ENCODE assay signal across 24 cellular contexts in genomic region chr1:4024811-4025210, GRCh38.
"Had no signal": no experiment of that assay in that cellular context is flagged by ENCODE, and none has a peak within 500 bp of the region (broad histone marks: within the 10 kb centered on the region; RNA-seq: fewer than 3 reads in every experiment).

No MANE protein-coding gene starts in this region.

- H2AFZ ChIP-seq: PC-9 had no signal

- DNase-seq: KBM-7, MG63, NCI-H1092, NCI-H1105 treated with DMSO at 0.1 percent for 48 hours, NCI-H1417 treated with DMSO at 0.1 percent for 48 hours, NCI-H146, NCI-H187, NCI-H2029, NCI-H2081 treated with DMSO at 0.1 percent for 48 hours, NCI-H2171, NCI-H226, NCI-H446, NCI-H510A, NCI-H524 treated with DMSO at 0.1 percent for 48 hours, NCI-H69, NCI-H774, OCI-M1, PC-9, Peyer's patch, SHP77 treated with DMSO at 0.1 percent for 48 hours, SJCRH30 had no signal

- ATAC-seq: Right ventricle myocardium inferior, SK-N-SH treated with all-trans-retinoic acid at 6 μM for 48 hours had no signal

- H3K27ac ChIP-seq: HL-60, PC-9, Peyer's patch, SJCRH30 had no signal

- H3K4me2 ChIP-seq: PC-9 had no signal

- H3K9me3 ChIP-seq: MG63, Peyer's patch, SJCRH30 had no signal

- H3K4me3 ChIP-seq: MG63, PC-9, Peyer's patch, SJCRH30 had no signal

- H3K36me3 ChIP-seq: MG63, Peyer's patch, SJCRH30 had no signal

- H3K27me3 ChIP-seq: MG63, Peyer's patch, SJCRH30 had no signal
